ENCODE assay signal across 1 cellular context in the genomic region with DNA sequence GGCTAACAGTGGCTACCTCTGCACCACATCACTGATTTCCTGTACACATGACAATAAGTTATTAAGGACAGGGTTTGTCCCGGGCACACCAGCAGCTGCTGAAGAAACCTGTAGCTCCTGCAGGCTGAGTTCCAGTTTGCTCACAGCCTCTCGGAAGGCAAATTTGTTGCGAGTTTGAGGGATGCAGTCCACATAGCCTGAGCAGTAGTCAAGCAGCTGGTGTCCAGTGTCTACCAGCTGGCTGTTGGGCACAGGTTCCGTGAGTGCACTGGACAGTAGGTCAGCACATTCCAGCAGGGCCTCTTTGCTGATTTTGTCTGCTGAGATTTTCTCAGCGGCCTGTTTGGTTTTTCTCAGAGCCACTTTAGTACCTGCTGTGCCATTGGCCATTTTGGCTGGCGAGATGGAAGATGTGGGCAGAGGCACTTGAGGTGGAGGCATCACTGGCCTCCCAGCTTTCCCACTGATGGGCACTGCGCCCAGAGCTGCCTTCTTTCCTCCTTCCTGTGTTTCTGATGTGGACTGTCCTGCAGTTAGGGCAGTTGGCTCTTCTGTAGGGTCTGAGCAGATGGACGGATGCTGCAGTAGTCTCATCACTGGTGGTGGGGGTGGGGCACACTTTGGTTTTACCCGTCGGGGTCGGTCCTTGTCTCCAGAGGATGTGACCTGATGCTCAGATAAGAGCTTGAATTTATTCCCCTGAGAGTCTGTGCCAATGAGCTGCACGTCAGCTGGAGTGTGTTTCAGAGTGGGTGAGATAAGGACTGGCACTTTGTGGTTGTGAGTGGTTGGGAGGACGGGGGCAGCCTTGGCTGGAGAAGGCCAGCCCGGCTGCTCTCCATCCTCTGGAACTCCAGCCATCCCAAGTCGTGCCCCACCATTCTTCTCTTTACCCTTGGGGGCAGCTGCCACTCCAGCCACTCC.
TF ChIP-seq lines count a peak whose summit lies in the region.

No MANE protein-coding gene starts in this region.

TF ChIP-seq in SK-N-SH, 30 proteins besides CTCF, POLR2A, EP300 and RAD21 (continued from another document):
- TF ChIP-seq, protein P1, sequence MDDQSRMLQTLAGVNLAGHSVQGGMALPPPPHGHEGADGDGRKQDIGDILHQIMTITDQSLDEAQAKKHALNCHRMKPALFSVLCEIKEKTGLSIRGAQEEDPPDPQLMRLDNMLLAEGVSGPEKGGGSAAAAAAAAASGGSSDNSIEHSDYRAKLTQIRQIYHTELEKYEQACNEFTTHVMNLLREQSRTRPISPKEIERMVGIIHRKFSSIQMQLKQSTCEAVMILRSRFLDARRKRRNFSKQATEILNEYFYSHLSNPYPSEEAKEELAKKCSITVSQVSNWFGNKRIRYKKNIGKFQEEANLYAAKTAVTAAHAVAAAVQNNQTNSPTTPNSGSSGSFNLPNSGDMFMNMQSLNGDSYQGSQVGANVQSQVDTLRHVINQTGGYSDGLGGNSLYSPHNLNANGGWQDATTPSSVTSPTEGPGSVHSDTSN (IDR thresholded peaks at IDR 0.05) = no peak
- TF ChIP-seq GATA2 (CRISPR knock-in tag; IDR thresholded peaks at IDR 0.05) (peak; percentile 96), NFIC (IDR thresholded peaks at IDR 0.05; ENCODE audit: borderline replicate concordance) (0 out of 2 replicates have a peak, but pooled peaks have one; percentile 13), YY1 (IDR thresholded peaks at IDR 0.05; ENCODE audit: low read depth) (no peak), NRF1 (IDR thresholded peaks at IDR 0.05; ENCODE audit: low read depth, low read length) (no peak), JUND (IDR thresholded peaks at IDR 0.05) (no peak), RXRA (IDR thresholded peaks at IDR 0.05; ENCODE audit: borderline replicate concordance, low read depth) (no peak), RCOR1 (IDR thresholded peaks at IDR 0.05; ENCODE audit: low read length) (no peak), TEAD4 (IDR thresholded peaks at IDR 0.05; ENCODE audit: borderline replicate concordance, insufficient read depth) (no peak), CHD2 (IDR thresholded peaks at IDR 0.05; ENCODE audit: low read length, partially characterized antibody) (peak; percentile 86), TAF1 (IDR thresholded peaks at IDR 0.05; ENCODE audit: borderline replicate concordance, low read depth, low read length) (no peak), RFX5 (IDR thresholded peaks at IDR 0.05; ENCODE audit: low read length) (no peak), FOXJ3 (CRISPR knock-in tag; IDR thresholded peaks at IDR 0.05) (peak; percentile 40; the same call in 1 of the 2 replicates), EZH2phosphoT487 (IDR thresholded peaks at IDR 0.05; ENCODE audit: borderline replicate concordance, low read depth) (no peak), SIN3A (IDR thresholded peaks at IDR 0.05; ENCODE audit: borderline replicate concordance, low read depth, low read length) (no peak), POLR2AphosphoS5 (IDR thresholded peaks at IDR 0.05; ENCODE audit: low read depth, low read length) (no peak)
- TF ChIP-seq, protein P2, sequence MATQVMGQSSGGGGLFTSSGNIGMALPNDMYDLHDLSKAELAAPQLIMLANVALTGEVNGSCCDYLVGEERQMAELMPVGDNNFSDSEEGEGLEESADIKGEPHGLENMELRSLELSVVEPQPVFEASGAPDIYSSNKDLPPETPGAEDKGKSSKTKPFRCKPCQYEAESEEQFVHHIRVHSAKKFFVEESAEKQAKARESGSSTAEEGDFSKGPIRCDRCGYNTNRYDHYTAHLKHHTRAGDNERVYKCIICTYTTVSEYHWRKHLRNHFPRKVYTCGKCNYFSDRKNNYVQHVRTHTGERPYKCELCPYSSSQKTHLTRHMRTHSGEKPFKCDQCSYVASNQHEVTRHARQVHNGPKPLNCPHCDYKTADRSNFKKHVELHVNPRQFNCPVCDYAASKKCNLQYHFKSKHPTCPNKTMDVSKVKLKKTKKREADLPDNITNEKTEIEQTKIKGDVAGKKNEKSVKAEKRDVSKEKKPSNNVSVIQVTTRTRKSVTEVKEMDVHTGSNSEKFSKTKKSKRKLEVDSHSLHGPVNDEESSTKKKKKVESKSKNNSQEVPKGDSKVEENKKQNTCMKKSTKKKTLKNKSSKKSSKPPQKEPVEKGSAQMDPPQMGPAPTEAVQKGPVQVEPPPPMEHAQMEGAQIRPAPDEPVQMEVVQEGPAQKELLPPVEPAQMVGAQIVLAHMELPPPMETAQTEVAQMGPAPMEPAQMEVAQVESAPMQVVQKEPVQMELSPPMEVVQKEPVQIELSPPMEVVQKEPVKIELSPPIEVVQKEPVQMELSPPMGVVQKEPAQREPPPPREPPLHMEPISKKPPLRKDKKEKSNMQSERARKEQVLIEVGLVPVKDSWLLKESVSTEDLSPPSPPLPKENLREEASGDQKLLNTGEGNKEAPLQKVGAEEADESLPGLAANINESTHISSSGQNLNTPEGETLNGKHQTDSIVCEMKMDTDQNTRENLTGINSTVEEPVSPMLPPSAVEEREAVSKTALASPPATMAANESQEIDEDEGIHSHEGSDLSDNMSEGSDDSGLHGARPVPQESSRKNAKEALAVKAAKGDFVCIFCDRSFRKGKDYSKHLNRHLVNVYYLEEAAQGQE (IDR thresholded peaks at IDR 0.05; ENCODE audit: low read depth, low read length) = no peak
- TF ChIP-seq, protein P3, sequence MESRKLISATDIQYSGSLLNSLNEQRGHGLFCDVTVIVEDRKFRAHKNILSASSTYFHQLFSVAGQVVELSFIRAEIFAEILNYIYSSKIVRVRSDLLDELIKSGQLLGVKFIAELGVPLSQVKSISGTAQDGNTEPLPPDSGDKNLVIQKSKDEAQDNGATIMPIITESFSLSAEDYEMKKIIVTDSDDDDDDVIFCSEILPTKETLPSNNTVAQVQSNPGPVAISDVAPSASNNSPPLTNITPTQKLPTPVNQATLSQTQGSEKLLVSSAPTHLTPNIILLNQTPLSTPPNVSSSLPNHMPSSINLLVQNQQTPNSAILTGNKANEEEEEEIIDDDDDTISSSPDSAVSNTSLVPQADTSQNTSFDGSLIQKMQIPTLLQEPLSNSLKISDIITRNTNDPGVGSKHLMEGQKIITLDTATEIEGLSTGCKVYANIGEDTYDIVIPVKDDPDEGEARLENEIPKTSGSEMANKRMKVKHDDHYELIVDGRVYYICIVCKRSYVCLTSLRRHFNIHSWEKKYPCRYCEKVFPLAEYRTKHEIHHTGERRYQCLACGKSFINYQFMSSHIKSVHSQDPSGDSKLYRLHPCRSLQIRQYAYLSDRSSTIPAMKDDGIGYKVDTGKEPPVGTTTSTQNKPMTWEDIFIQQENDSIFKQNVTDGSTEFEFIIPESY (IDR thresholded peaks at IDR 0.05; ENCODE audit: borderline replicate concordance, low read depth) = no peak
- TF ChIP-seq, protein P4, sequence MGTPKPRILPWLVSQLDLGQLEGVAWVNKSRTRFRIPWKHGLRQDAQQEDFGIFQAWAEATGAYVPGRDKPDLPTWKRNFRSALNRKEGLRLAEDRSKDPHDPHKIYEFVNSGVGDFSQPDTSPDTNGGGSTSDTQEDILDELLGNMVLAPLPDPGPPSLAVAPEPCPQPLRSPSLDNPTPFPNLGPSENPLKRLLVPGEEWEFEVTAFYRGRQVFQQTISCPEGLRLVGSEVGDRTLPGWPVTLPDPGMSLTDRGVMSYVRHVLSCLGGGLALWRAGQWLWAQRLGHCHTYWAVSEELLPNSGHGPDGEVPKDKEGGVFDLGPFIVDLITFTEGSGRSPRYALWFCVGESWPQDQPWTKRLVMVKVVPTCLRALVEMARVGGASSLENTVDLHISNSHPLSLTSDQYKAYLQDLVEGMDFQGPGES (IDR thresholded peaks at IDR 0.05; ENCODE audit: low read depth, low read length) = no peak
- TF ChIP-seq, protein P5, sequence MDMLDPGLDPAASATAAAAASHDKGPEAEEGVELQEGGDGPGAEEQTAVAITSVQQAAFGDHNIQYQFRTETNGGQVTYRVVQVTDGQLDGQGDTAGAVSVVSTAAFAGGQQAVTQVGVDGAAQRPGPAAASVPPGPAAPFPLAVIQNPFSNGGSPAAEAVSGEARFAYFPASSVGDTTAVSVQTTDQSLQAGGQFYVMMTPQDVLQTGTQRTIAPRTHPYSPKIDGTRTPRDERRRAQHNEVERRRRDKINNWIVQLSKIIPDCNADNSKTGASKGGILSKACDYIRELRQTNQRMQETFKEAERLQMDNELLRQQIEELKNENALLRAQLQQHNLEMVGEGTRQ (IDR thresholded peaks at IDR 0.05; ENCODE audit: borderline replicate concordance, low read depth, low read length) = no peak
TF ChIP-seq in SK-N-SH: peak in this region for 5.
